Comparison of ENCODE assay signal across 15 cellular contexts in the genomic region with DNA sequence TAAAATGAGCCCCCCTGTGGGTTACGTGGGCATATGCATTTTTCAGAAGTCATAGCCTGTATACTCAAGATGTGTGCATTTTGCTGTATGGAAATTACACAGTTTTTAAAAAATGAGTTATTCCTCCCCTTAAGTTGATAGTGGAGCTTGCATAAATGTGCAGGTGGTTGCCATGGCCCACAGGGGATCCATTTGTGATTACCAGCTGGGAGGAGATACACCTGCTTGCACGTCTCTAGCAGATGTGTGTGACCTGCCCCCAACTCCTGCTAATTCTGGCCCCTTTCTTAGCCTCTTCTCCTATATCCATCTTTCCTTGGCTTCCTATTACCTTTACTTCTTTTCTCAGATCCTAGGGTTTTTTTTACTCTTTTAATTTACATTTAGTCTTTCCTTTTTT.
DNase-seq lines count a peak whose midpoint lies in the region; ATAC-seq and TF ChIP-seq lines count a peak whose summit lies in the region.
"Had no signal": no experiment of that assay in that cellular context is flagged by ENCODE, and none has a peak within 500 bp of the region (broad histone marks: within the 10 kb centered on the region; RNA-seq: fewer than 3 reads in every experiment).

No MANE protein-coding gene starts in this region.

- no peak for ATAC-seq in PC-3
- ATAC-seq: HepG2 had no signal

- no peaks in the 10 kb centered on the region for H3K79me2 ChIP-seq in PC-3 (ENCODE audit: low read length)

- peak overlapping the region in 1 of 3 donors; percentile 47 for H3K9ac ChIP-seq in skeletal muscle tissue (ENCODE audit: low read depth in 1 of 3, low read length in 3 of 3)
- H3K9ac ChIP-seq in PC-3 (ENCODE audit: low read length) = no peak overlapping the region
- H3K9ac ChIP-seq: BLaER1 treated with 17β-estradiol and CSF1 and Interleukin-3, amounts not matched to agents 10 nM and 100 nM had no signal

- H3K4me2 ChIP-seq in PC-3 (ENCODE audit: low read length) = no peak overlapping the region
- H3K4me2 ChIP-seq: BLaER1 treated with 17β-estradiol and CSF1 and Interleukin-3, amounts not matched to agents 10 nM and 100 nM; PC-9 had no signal

- intact Hi-C loops in PC-3 (cut with micrococcal nuclease) = no loop called here

- no peak overlapping the region for H2AFZ ChIP-seq in PC-3 (ENCODE audit: low read length)
- H2AFZ ChIP-seq: PC-9 had no signal

- H3K27me3 ChIP-seq in skeletal muscle tissue (ENCODE audit: control insufficient read depth in 3 of 3, insufficient read depth in 3 of 3, low read length in 3 of 3) = no peaks in the 10 kb centered on the region
- H3K27me3 ChIP-seq in PC-3 (ENCODE audit: low read length) = no peaks in the 10 kb centered on the region
- H3K27me3 ChIP-seq: BLaER1 treated with 17β-estradiol and CSF1 and Interleukin-3, amounts not matched to agents 10 nM and 100 nM had no signal

- DNase-seq in NCI-H345 (lab: John Stamatoyannopoulos, UW) (peak; percentile 42), NCI-H345 treated with DMSO at 0.1 percent for 48 hours (lab: John Stamatoyannopoulos, UW; ENCODE audit: unreplicated experiment) (no peak), NCI-H2171 treated with DMSO at 0.1 percent for 48 hours (lab: John Stamatoyannopoulos, UW) (peak; percentile 96), germinal center (ENCODE audit: low spot score) (peak; percentile 21), NOMO-1 treated with dmso at 0.1 percent for 144 hours (lab: John Stamatoyannopoulos, UW; ENCODE audit: unreplicated experiment) (no peak), PC-3 (no peak)
- DNase-seq in activated effector memory CD4-positive, alpha-beta T cell treated with anti-CD3 and anti-CD28 coated beads, Interleukin-2, amount 50 U/mL, for 16 hours = no peak
- DNase-seq: DND-41; KG1; NCI-H524 treated with DMSO at 0.1 percent for 48 hours; NK-92 treated with Interleukin-12 subunit alpha and Interleukin-12 subunit beta, amount 100 ng/mL, for 24 hours; PC-9 had no signal

- POLR2A ChIA-PET in PC-3 (lab: Charles Lee; ENCODE audit: unreplicated experiment) = no interaction called here

- CTCF ChIA-PET in PC-3 (lab: Charles Lee) = interaction anchor here (0.6 kb wide), 1 partner anchor 72 kb away, joined by 3 read pairs; no protein-coding TSS in a partner anchor

- H3K27ac ChIP-seq in skeletal muscle tissue (ENCODE audit: low read depth, low read length) = peak overlapping the region; percentile 65
- no peak overlapping the region for H3K27ac ChIP-seq in PC-3 (ENCODE audit: low read length)
- H3K27ac ChIP-seq: BLaER1 treated with 17β-estradiol and CSF1 and Interleukin-3, amounts not matched to agents 10 nM and 100 nM; PC-9 had no signal

- peaks cover 15 to 21% (median 17%) of the 10 kb centered on the region in 3 donors for H3K4me1 ChIP-seq in skeletal muscle tissue (ENCODE audit: control insufficient read depth in 3 of 3, insufficient read depth in 3 of 3, low read length in 3 of 3)
- H3K4me1 ChIP-seq in PC-3 (ENCODE audit: insufficient read depth, low read length) = peaks cover 5% of the 10 kb centered on the region; the same call in 1 of the 2 replicates
- H3K4me1 ChIP-seq: BLaER1 treated with 17β-estradiol and CSF1 and Interleukin-3, amounts not matched to agents 10 nM and 100 nM had no signal

- TF ChIP-seq CTCF in PC-3 (conservative IDR thresholded peaks at IDR 0.05; ENCODE audit: low read depth, low read length) = no peak

- H3K9me3 ChIP-seq in skeletal muscle tissue (ENCODE audit: control insufficient read depth in 3 of 3, low read length in 3 of 3) (no peaks in the 10 kb centered on the region), PC-3 (ENCODE audit: low read length) (no peaks in the 10 kb centered on the region)

- no TSS peak for BruUV-seq in PC-3 (replicated peaks; lab: Mats Ljungman, UMichigan)

- H4K20me1 ChIP-seq in PC-3 (ENCODE audit: low read length) = no peaks in the 10 kb centered on the region

- H3K4me3 ChIP-seq in skeletal muscle tissue (ENCODE audit: low read length in 3 of 3) (peak overlapping the region in 2 of 3 donors; percentile 31 to 33), PC-3 (ENCODE audit: low read length) (no peak overlapping the region)
- H3K4me3 ChIP-seq: BLaER1 treated with 17β-estradiol and CSF1 and Interleukin-3, amounts not matched to agents 10 nM and 100 nM; PC-9 had no signal

- H3K36me3 ChIP-seq in skeletal muscle tissue (ENCODE audit: control insufficient read depth in 3 of 3, insufficient read depth in 3 of 3, low read length in 3 of 3) (no peaks in the 10 kb centered on the region), PC-3 (ENCODE audit: low read depth, low read length) (no peaks in the 10 kb centered on the region)

- no peaks in the 10 kb centered on the region for H3K9me2 ChIP-seq in PC-3 (replicated peaks; ENCODE audit: low read length)

- H3F3A ChIP-seq in PC-3 (ENCODE audit: low read length, unreplicated experiment) = no peaks in the 10 kb centered on the region

Comparison
In these comparisons a context has a peak if more than half of its experiments do, and no peak if none do; other contexts are left out.
1. DNase-seq: peak in NCI-H345 (single experiment), NCI-H2171 treated with DMSO at 0.1 percent for 48 hours (single experiment) and germinal center (single experiment); none in NCI-H345 treated with DMSO at 0.1 percent for 48 hours (single experiment), NOMO-1 treated with dmso at 0.1 percent for 144 hours (single experiment), activated effector memory CD4-positive, alpha-beta T cell treated with anti-CD3 and anti-CD28 coated beads, Interleukin-2, amount 50 U/mL, for 16 hours (single experiment) and PC-3 (single experiment).